Comparison of ENCODE assay signal across 10 cellular contexts in the genomic region with DNA sequence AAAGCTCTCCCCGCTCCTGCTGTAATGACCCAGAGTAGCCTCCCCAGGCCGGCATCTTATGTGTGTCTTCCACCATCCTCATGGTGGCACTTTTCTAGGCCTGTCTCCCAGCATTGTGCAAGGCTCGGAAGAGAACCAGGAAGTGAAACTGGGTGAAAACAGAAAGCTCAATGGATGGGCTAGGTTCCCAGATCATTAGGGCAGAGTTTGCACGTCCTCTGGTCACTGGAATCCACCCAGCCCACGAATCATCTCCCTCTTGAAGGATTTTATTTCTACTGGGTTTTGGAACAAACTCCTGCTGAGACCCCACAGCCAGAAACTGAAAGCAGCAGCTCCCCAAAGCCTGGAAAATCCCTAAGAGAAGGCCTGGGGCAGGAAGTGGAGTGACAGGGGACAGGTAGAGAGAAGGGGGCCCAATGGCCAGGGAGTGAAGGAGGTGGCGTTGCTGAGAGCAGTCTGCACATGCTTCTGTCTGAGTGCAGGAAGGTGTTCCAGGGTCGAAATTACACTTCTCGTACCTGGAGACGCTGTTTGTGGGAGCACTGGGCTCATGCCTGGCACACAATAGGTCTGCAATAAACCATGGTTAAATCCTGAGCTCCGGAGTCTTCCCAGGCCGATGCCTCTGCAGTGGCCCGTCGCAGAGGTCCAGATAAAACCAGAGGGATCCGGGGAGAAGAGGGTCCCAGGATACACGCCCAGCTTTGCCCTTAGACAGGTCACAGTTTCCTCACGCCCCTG. TPM values are rescaled to one million over a fixed set of nuclear protein-coding genes. Genes with fewer than 3 reads are reported as not detected.
A peak's percentile ranks its signal among the peaks of the same experiment; 100 is the strongest.
DNase-seq lines count a peak whose midpoint lies in the region; ATAC-seq and TF ChIP-seq lines count a peak whose summit lies in the region.
"Had no signal": no experiment of that assay in that cellular context is flagged by ENCODE, and none has a peak within 500 bp of the region (broad histone marks: within the 10 kb centered on the region; RNA-seq: fewer than 3 reads in every experiment).

No MANE protein-coding gene starts in this region.

- no peak overlapping the region for H3K27ac Mint-ChIP-seq in activated T-helper 17 cell treated with anti-CD3 and anti-CD28 coated beads, Interleukin-2, amount 50 U/mL, for 72 hours

- H2AFZ ChIP-seq in GM23248 (peak overlapping the region; percentile 72), smooth muscle cell (ENCODE audit: low read depth) (no peak overlapping the region)

- DNase-seq in GM23248 (peak; percentile 80), right atrium auricular region (ENCODE audit: low spot score) (peak; percentile 78), smooth muscle cell (lab: John Stamatoyannopoulos, UW; ENCODE audit: unreplicated experiment) (no peak), erythroblast (lab: John Stamatoyannopoulos, UW) (no peak), OCI-M1 (lab: John Stamatoyannopoulos, UW) (no peak)
- no peak for DNase-seq in activated T-cell treated with anti-CD3 and anti-CD28 coated beads, Interleukin-2, amount 50 U/mL, for 1 hour
- DNase-seq: NCI-H2107 had no signal

- H4K20me1 ChIP-seq in GM23248 (ENCODE audit: insufficient read depth) (no peaks in the 10 kb centered on the region), smooth muscle cell (ENCODE audit: low read depth) (no peaks in the 10 kb centered on the region)

- H3F3A ChIP-seq in GM23248 (ENCODE audit: insufficient read depth): peaks cover 6% of the 10 kb centered on the region; the same call in 1 of the 2 replicates
- H3F3A ChIP-seq in smooth muscle cell (ENCODE audit: low read depth): no peaks in the 10 kb centered on the region

- no peak for ATAC-seq in activated T-helper 17 cell treated with anti-CD3 and anti-CD28 coated beads, Interleukin-2, amount 50 U/mL, for 72 hours (replicated peaks)
- ATAC-seq in GM21360 (IDR thresholded peaks at IDR 0.05; ENCODE audit: unreplicated experiment): no peak

- H3K4me3 ChIP-seq in GM23248 (peak overlapping the region; percentile 52), right atrium auricular region (peak overlapping the region in 1 of 2 donors; percentile 21), smooth muscle cell (no peak overlapping the region)

- H3K79me2 ChIP-seq in GM23248 (ENCODE audit: insufficient read depth) (no peaks in the 10 kb centered on the region), smooth muscle cell (ENCODE audit: low read depth) (no peaks in the 10 kb centered on the region)

- TF ChIP-seq POLR2A in erythroblast (IDR thresholded peaks at IDR 0.05; ENCODE audit: low read length): no peak

- H3K9me3 Mint-ChIP-seq in activated T-helper 17 cell treated with anti-CD3 and anti-CD28 coated beads, Interleukin-2, amount 50 U/mL, for 72 hours: no peaks in the 10 kb centered on the region
- H3K9me3 Mint-ChIP-seq: brain had no signal

- in situ Hi-C loops in GM23248 (cut with MboI): no loop called here

- no peak for TF ChIP-seq CTCF in right atrium auricular region (IDR thresholded peaks at IDR 0.05)
- no peak for TF ChIP-seq CTCF in smooth muscle cell (IDR thresholded peaks at IDR 0.05; ENCODE audit: borderline replicate concordance, insufficient read depth, poor library complexity, severe bottlenecking)

- H3K4me2 ChIP-seq in GM23248 (ENCODE audit: unreplicated experiment) (peak overlapping the region; percentile 71), smooth muscle cell (peak overlapping the region; percentile 74)

- H3K9ac ChIP-seq in GM23248 (peak overlapping the region; percentile 46), smooth muscle cell (ENCODE audit: low read depth) (no peak overlapping the region)

- H3K4me3 Mint-ChIP-seq in activated T-helper 17 cell treated with anti-CD3 and anti-CD28 coated beads, Interleukin-2, amount 50 U/mL, for 72 hours: peak overlapping the region; percentile 42
- H3K4me3 Mint-ChIP-seq: brain had no signal

- no peaks in the 10 kb centered on the region for H3K36me3 Mint-ChIP-seq in activated T-helper 17 cell treated with anti-CD3 and anti-CD28 coated beads, Interleukin-2, amount 50 U/mL, for 72 hours (ENCODE audit: low read depth)
- H3K36me3 Mint-ChIP-seq: brain had no signal

- H3K36me3 ChIP-seq in GM23248 (ENCODE audit: low read depth) (no peaks in the 10 kb centered on the region), right atrium auricular region (no peaks in the 10 kb centered on the region), smooth muscle cell (ENCODE audit: low read depth) (no peaks in the 10 kb centered on the region)

- no peaks in the 10 kb centered on the region for H3K9me3 ChIP-seq in GM23248 (ENCODE audit: low read depth)
- no peaks in the 10 kb centered on the region for H3K9me3 ChIP-seq in right atrium auricular region
- H3K9me3 ChIP-seq in smooth muscle cell (replicated peaks; ENCODE audit: low read depth): no peaks in the 10 kb centered on the region

- no peaks in the 10 kb centered on the region for H3K9me2 ChIP-seq in GM23248 (ENCODE audit: insufficient read depth)

- 18 to 23% methylated on average over 16 of the region's 16 CpGs for WGBS in GM23248 (ENCODE audit: low coverage in 1 of 2, low lambda C conversion rate in 2 of 2, missing lambda C conversion rate in 2 of 2), 2 experiments
- 57% methylated on average over 16 of the region's 16 CpGs for WGBS in smooth muscle cell (ENCODE audit: low lambda C conversion rate)

- H3K27me3 Mint-ChIP-seq in activated T-helper 17 cell treated with anti-CD3 and anti-CD28 coated beads, Interleukin-2, amount 50 U/mL, for 72 hours: no peaks in the 10 kb centered on the region

- peaks cover 3% of the 10 kb centered on the region for H3K4me1 Mint-ChIP-seq in activated T-helper 17 cell treated with anti-CD3 and anti-CD28 coated beads, Interleukin-2, amount 50 U/mL, for 72 hours

- H3K4me1 ChIP-seq in GM23248 (ENCODE audit: insufficient read depth): peaks cover 16% of the 10 kb centered on the region
- H3K4me1 ChIP-seq in right atrium auricular region: peaks cover 0 to 64% of the 10 kb centered on the region in 2 donors
- peaks cover 7% of the 10 kb centered on the region for H3K4me1 ChIP-seq in smooth muscle cell (ENCODE audit: low read depth)

- no peaks in the 10 kb centered on the region for H3K27me3 ChIP-seq in GM23248 (replicated peaks; ENCODE audit: insufficient read depth)
- no peaks in the 10 kb centered on the region for H3K27me3 ChIP-seq in right atrium auricular region
- no peaks in the 10 kb centered on the region for H3K27me3 ChIP-seq in smooth muscle cell (ENCODE audit: low read depth)

- H3K27ac ChIP-seq in GM23248 (peak overlapping the region; percentile 19), right atrium auricular region (peak overlapping the region; percentile 52 to 55), smooth muscle cell (ENCODE audit: low read depth) (no peak overlapping the region)

RNA-seq across cellular contexts. Expression of a gene that starts 15.6 kb away (rescaled TPM):
- total RNA-seq in GM23248 (2014; rRNA removed; shearing (Covaris generic)): 67.4 and 114 TPM in 2 replicates
- polyA plus RNA-seq in GM23248 (2016; fragmentation: Nextera tagmentation; extraction: Ambion mirVana): 18.9 and 19.1 TPM in 2 replicates
- not detected for total RNA-seq in activated T-helper 17 cell treated with anti-CD3 and anti-CD28 coated beads, Interleukin-2, amount 50 U/mL, for 72 hours
- 10 to 100 TPM; 48.1 to 57.5 TPM for total RNA-seq in right atrium auricular region
- 10.3 and 10.4 TPM in 2 replicates for total RNA-seq in smooth muscle cell
- polyA plus RNA-seq in smooth muscle cell: 7.3 and 8.4 TPM in 2 replicates

RNA-seq across cellular contexts. Expression of a gene that starts 28.6 kb away (rescaled TPM):
- total RNA-seq in GM23248 (2014; rRNA removed; shearing (Covaris generic)): 16.4 and 17.0 TPM in 2 replicates
- polyA plus RNA-seq in GM23248 (2016; fragmentation: Nextera tagmentation; extraction: Ambion mirVana) (2.8 and 3.1 TPM in 2 replicates), smooth muscle cell (1.9 and 2.8 TPM in 2 replicates)
- total RNA-seq in activated T-helper 17 cell treated with anti-CD3 and anti-CD28 coated beads, Interleukin-2, amount 50 U/mL, for 72 hours: 1 to 10 TPM; 6.8 TPM
- total RNA-seq in right atrium auricular region (10 to 100 TPM in 1 of 2 donors, 1 to 10 TPM in 1; 8.2 to 12.5 TPM), smooth muscle cell (4.0 and 6.0 TPM in 2 replicates)

RNA-seq across cellular contexts. Expression of a gene that starts 35.0 kb away (rescaled TPM):
- not detected in 2 replicates for total RNA-seq in GM23248 (2014; rRNA removed; shearing (Covaris generic))
- polyA plus RNA-seq in GM23248 (2016; fragmentation: Nextera tagmentation; extraction: Ambion mirVana) (not detected in 2 replicates), smooth muscle cell (0.89 and 1.3 TPM in 2 replicates)
- not detected for total RNA-seq in activated T-helper 17 cell treated with anti-CD3 and anti-CD28 coated beads, Interleukin-2, amount 50 U/mL, for 72 hours
- total RNA-seq in right atrium auricular region (not detected), smooth muscle cell (0.04 TPM in 1 of 2 replicates, not detected in the other)

Comparison
In these comparisons a context has a peak if more than half of its experiments do, and no peak if none do; other contexts are left out.
1. DNase-seq: peak in GM23248 (single experiment) and right atrium auricular region (single experiment); none in smooth muscle cell (single experiment), erythroblast (0 of 2), activated T-cell treated with anti-CD3 and anti-CD28 coated beads, Interleukin-2, amount 50 U/mL, for 1 hour (single experiment) and OCI-M1 (single experiment).
2. RNA of a gene that starts 15.6 kb away (total RNA-seq): 67.4 to 114 TPM in GM23248, 48.1 to 57.5 TPM in right atrium auricular region and 10.3 to 10.4 TPM in smooth muscle cell; not detected in activated T-helper 17 cell treated with anti-CD3 and anti-CD28 coated beads, Interleukin-2, amount 50 U/mL, for 72 hours; every median in the first group is over 10 times any median in the second.